ENCODE assay signal across 31 cellular contexts in genomic region chr6:167341038-167341613, GRCh38. TPM values are rescaled to one million over a fixed set of nuclear protein-coding genes. Genes with fewer than 3 reads are reported as not detected.
A peak's percentile ranks its signal among the peaks of the same experiment; 100 is the strongest.
DNase-seq lines count a peak whose midpoint lies in the region; ATAC-seq and TF ChIP-seq lines count a peak whose summit lies in the region.
"Had no signal": no experiment of that assay in that cellular context is flagged by ENCODE, and none has a peak within 500 bp of the region (broad histone marks: within the 10 kb centered on the region; RNA-seq: fewer than 3 reads in every experiment).

No MANE protein-coding gene starts in this region.

- H3K4me3 ChIP-seq in liver (ENCODE audit: low read depth in 1 of 3, low read length in 3 of 3): no peak overlapping the region
- H3K4me3 ChIP-seq: BLaER1, body of pancreas, dorsolateral prefrontal cortex, SJCRH30 had no signal

- H3K4me1 ChIP-seq in liver (ENCODE audit: control insufficient read depth in 4 of 4, insufficient read depth in 4 of 4, low read length in 3 of 4): peaks cover 5 to 40% (median 13%) of the 10 kb centered on the region in 4 donors
- H3K4me1 ChIP-seq: body of pancreas, SJCRH30 had no signal

- H3K27ac ChIP-seq in liver (ENCODE audit: low read depth in 1 of 2, low read length in 2 of 2): peak overlapping the region; percentile 51 to 73
- H3K27ac ChIP-seq: BLaER1, body of pancreas, dorsolateral prefrontal cortex, SJCRH30 had no signal

- H3K27me3 ChIP-seq in liver (ENCODE audit: control insufficient read depth in 4 of 4, insufficient read depth in 4 of 4, low read length in 3 of 4): no peaks in the 10 kb centered on the region
- H3K27me3 ChIP-seq: BLaER1, body of pancreas had no signal

- no peak for TF ChIP-seq RAD21 in liver (IDR thresholded peaks at IDR 0.05)

- DNase-seq in DMS53 treated with DMSO at 0.1 percent for 48 hours (lab: John Stamatoyannopoulos, UW; ENCODE audit: unreplicated experiment) (peak; percentile 65), NCI-H187 treated with DMSO at 0.1 percent for 48 hours (lab: John Stamatoyannopoulos, UW) (peak; percentile 53), NCI-H69 (lab: John Stamatoyannopoulos, UW) (peak; percentile 20), NCI-H2171 treated with DMSO at 0.1 percent for 48 hours (lab: John Stamatoyannopoulos, UW) (no peak), middle frontal gyrus (ENCODE audit: extremely low spot score, low spot score) (no peak)
- no peak for DNase-seq in activated CD4-positive, alpha-beta T cell treated with anti-CD3 and anti-CD28 coated beads, Interleukin-2, amount 50 U/mL, for 1 hour
- DNase-seq: activated CD4-positive, alpha-beta T cell treated with anti-CD3 and anti-CD28 coated beads for 36 hours; activated naive CD4-positive, alpha-beta T cell treated with anti-CD3 and anti-CD28 coated beads, Interleukin-2, amount 50 U/mL, for 16 hours; body of pancreas; cerebellar nuclear complex; dorsolateral prefrontal cortex; GDM1; Karpas-422; mammary epithelial cell; NCI-H1694 treated with DMSO at 0.1 percent for 48 hours; SJCRH30; SW 1271 had no signal

- ATAC-seq in HG02588 (IDR thresholded peaks at IDR 0.05; ENCODE audit: unreplicated experiment): no peak
- ATAC-seq: activated CD4-positive, alpha-beta T cell treated with anti-CD3 and anti-CD28 coated beads for 36 hours; activated T-helper 17 cell treated with anti-CD3 and anti-CD28 coated beads, Interleukin-2, amount 50 U/mL, for 72 hours; body of pancreas; HCT116; natural killer cell treated with Interleukin-12 subunit alpha and Interleukin-12 subunit beta and Interleukin-15 and Interleukin-18, amount 100 ng/mL, for 72 hours; Panc1; stimulated activated effector memory CD8-positive, alpha-beta T cell treated with anti-CD3 and anti-CD28 coated beads, Interleukin-12 subunit alpha, Interleukin-12 subunit beta, amount 100 ng/mL, for 72 hours had no signal

- H3K36me3 ChIP-seq in liver (ENCODE audit: control insufficient read depth in 4 of 4, insufficient read depth in 3 of 4, low read depth in 1 of 4, low read length in 3 of 4): no peaks in the 10 kb centered on the region
- H3K36me3 ChIP-seq: BLaER1, SJCRH30 had no signal

- H3K9ac ChIP-seq in liver (ENCODE audit: low read depth in 1 of 2, low read length in 2 of 2): no peak overlapping the region
- H3K9ac ChIP-seq: BLaER1 had no signal

- 77% methylated on average over 13 of the region's 13 CpGs for WGBS in liver

- TF ChIP-seq CTCF in liver (IDR thresholded peaks at IDR 0.05; ENCODE audit: low read depth, low read length, missing input control): no peak

- no peaks in the 10 kb centered on the region for H3K9me3 ChIP-seq in liver (ENCODE audit: control insufficient read depth in 4 of 4, low read length in 3 of 4)
- H3K9me3 ChIP-seq: BLaER1, body of pancreas, SJCRH30 had no signal

TF ChIP-seq in liver, 16 proteins besides CTCF, POLR2A, EP300 and RAD21:
- TF ChIP-seq MAX (IDR thresholded peaks at IDR 0.05) (no peak), ATF3 (IDR thresholded peaks at IDR 0.05) (no peak)
TF ChIP-seq in liver: peak in this region for 0.

RNA-seq across cellular contexts. Expression of gene TTLL2, which starts 16.2 kb away (rescaled TPM):
- total RNA-seq in liver: not detected
- polyA plus RNA-seq in liver: under 1 TPM in 1 of 2 donors, not detected in 1; 0.18 TPM
- total RNA-seq: activated CD4-positive, alpha-beta T cell treated with anti-CD3 and anti-CD28 coated beads for 36 hours; activated T-helper 17 cell treated with anti-CD3 and anti-CD28 coated beads, Interleukin-2, amount 50 U/mL, for 72 hours; body of pancreas; mammary epithelial cell; mucosa of gallbladder; natural killer cell treated with Interleukin-12 subunit alpha and Interleukin-12 subunit beta and Interleukin-15 and Interleukin-18, amount 100 ng/mL, for 72 hours; NCI-H460; osteocyte; SJCRH30; skeletal muscle tissue; subcutaneous adipose tissue had no signal
- polyA plus RNA-seq: mammary epithelial cell had no signal

RNA-seq across cellular contexts. Expression of gene UNC93A, which starts 50.0 kb away (rescaled TPM):
- 10 to 100 TPM in 1 of 2 donors, 1 to 10 TPM in 1; 6.5 to 14.0 TPM for total RNA-seq in liver
- polyA plus RNA-seq in liver: 1 to 10 TPM in 1 of 2 donors, under 1 TPM in 1; 0.79 to 2.8 TPM
- total RNA-seq: activated CD4-positive, alpha-beta T cell treated with anti-CD3 and anti-CD28 coated beads for 36 hours; activated T-helper 17 cell treated with anti-CD3 and anti-CD28 coated beads, Interleukin-2, amount 50 U/mL, for 72 hours; body of pancreas; frontal cortex; mammary epithelial cell; natural killer cell treated with Interleukin-12 subunit alpha and Interleukin-12 subunit beta and Interleukin-15 and Interleukin-18, amount 100 ng/mL, for 72 hours; NCI-H460; osteocyte; SJCRH30; skeletal muscle tissue; subcutaneous adipose tissue had no signal
- polyA plus RNA-seq: mammary epithelial cell had no signal

Comparison
In these comparisons a context has a peak if more than half of its experiments do, and no peak if none do; other contexts are left out.
1. DNase-seq: peak in DMS53 treated with DMSO at 0.1 percent for 48 hours (single experiment), NCI-H187 treated with DMSO at 0.1 percent for 48 hours (single experiment) and NCI-H69 (single experiment); none in NCI-H2171 treated with DMSO at 0.1 percent for 48 hours (single experiment), middle frontal gyrus (single experiment) and activated CD4-positive, alpha-beta T cell treated with anti-CD3 and anti-CD28 coated beads, Interleukin-2, amount 50 U/mL, for 1 hour (single experiment).